15 cellular contexts compared by ENCODE assay signal in genomic region chr17:79154951-79155557, GRCh38.
DNase-seq lines count a peak whose midpoint lies in the region; FAIRE-seq and TF ChIP-seq lines count a peak whose summit lies in the region.
"Had no signal": no experiment of that assay in that cellular context is flagged by ENCODE, and none has a peak within 500 bp of the region (broad histone marks: within the 10 kb centered on the region; RNA-seq: fewer than 3 reads in every experiment).

No MANE protein-coding gene starts in this region.

- intact Hi-C loops in kidney (cut with DNase I), result no loop called here

- H3K9me2 ChIP-seq in neural cell (ENCODE audit: insufficient read depth, low read length), result no peaks in the 10 kb centered on the region

- TF ChIP-seq RAD21 in neural cell (conservative IDR thresholded peaks at IDR 0.05), result no peak

- H2AFZ ChIP-seq in neural cell (ENCODE audit: low read depth, low read length), result no peak overlapping the region

- H3K9ac ChIP-seq in neural cell (ENCODE audit: low read length) (peak overlapping the region; percentile 38), kidney (ENCODE audit: low read length in 2 of 2) (no peak overlapping the region)

- peak; percentile 22 for TF ChIP-seq CTCF in VCaP (conservative IDR thresholded peaks at IDR 0.05)
- TF ChIP-seq CTCF in neural cell (IDR thresholded peaks at IDR 0.05; ENCODE audit: poor library complexity, severe bottlenecking), result no peak
- TF ChIP-seq CTCF in kidney (IDR thresholded peaks at IDR 0.05; ENCODE audit: borderline replicate concordance, extremely low read depth, insufficient read depth), result no peak

- H3K79me2 ChIP-seq in neural cell (replicated peaks; ENCODE audit: insufficient read depth, low read length), result no peaks in the 10 kb centered on the region

- no peaks in the 10 kb centered on the region for H3F3A ChIP-seq in neural cell (ENCODE audit: insufficient read depth, low read length, poor library complexity, severe bottlenecking)

- peak overlapping the region; percentile 62 for H3K27ac ChIP-seq in VCaP
- H3K27ac ChIP-seq in neural cell (ENCODE audit: low read length), result peak overlapping the region; percentile 69
- no peak overlapping the region for H3K27ac ChIP-seq in kidney (ENCODE audit: low read depth in 2 of 2, low read length in 2 of 2)
- H3K27ac ChIP-seq: A549, RWPE1, SJSA1 had no signal

- no peaks in the 10 kb centered on the region for H4K20me1 ChIP-seq in neural cell (ENCODE audit: insufficient read depth)

- no peaks in the 10 kb centered on the region for H3K4me1 ChIP-seq in kidney (ENCODE audit: control insufficient read depth in 1 of 2, insufficient read depth in 1 of 2, low read depth in 1 of 2, low read length in 2 of 2)
- H3K4me1 ChIP-seq: HAP-1, SJSA1 had no signal

- FAIRE-seq in kidney (lab: Jason Lieb, UNC), result no peak
- FAIRE-seq: A549 had no signal

- no peak overlapping the region for H3K4me2 ChIP-seq in neural cell (ENCODE audit: low read length)
- H3K4me2 ChIP-seq: A549 had no signal

- DNase-seq in NCI-H2227 (lab: John Stamatoyannopoulos, UW; ENCODE audit: unreplicated experiment) (peak; percentile 27), NCI-H2227 treated with DMSO at 0.1 percent for 48 hours (lab: John Stamatoyannopoulos, UW) (no peak), H7 (peak; percentile 66), kidney (no peak), ecto neural progenitor cell (ENCODE audit: low spot score) (no peak)
- no peak for DNase-seq in activated CD4-positive, CD25-positive, alpha-beta regulatory T cell treated with anti-CD3 and anti-CD28 coated beads, Interleukin-2, amount 50 U/mL, for 72 hours
- DNase-seq: DMS53, NCI-H1436 treated with DMSO at 0.1 percent for 48 hours, NCI-H446 treated with DMSO at 0.1 percent for 48 hours had no signal

- H3K27me3 ChIP-seq in H7 (ENCODE audit: control insufficient read depth, insufficient read depth, low read length) (no peaks in the 10 kb centered on the region), neural cell (ENCODE audit: insufficient read depth, low read depth, low read length) (no peaks in the 10 kb centered on the region)

- H3K4me3 ChIP-seq in H7 (ENCODE audit: insufficient read depth, low read depth, low read length) (no peak overlapping the region), neural cell (ENCODE audit: low read length) (peak overlapping the region; percentile 31), kidney (ENCODE audit: low read length in 2 of 2) (no peak overlapping the region)
- H3K4me3 ChIP-seq: A549, HAP-1, SJSA1 had no signal

- H3K9me3 ChIP-seq in neural cell (ENCODE audit: low read length) (no peaks in the 10 kb centered on the region), kidney (ENCODE audit: control insufficient read depth in 1 of 2, low read length in 2 of 2) (no peaks in the 10 kb centered on the region)
- H3K9me3 ChIP-seq: A549, HAP-1, SJSA1 had no signal

- TF ChIP-seq EP300 in neural cell (conservative IDR thresholded peaks at IDR 0.05; ENCODE audit: poor library complexity, severe bottlenecking), result no peak

- H3K36me3 ChIP-seq in H7 (replicated peaks; ENCODE audit: control insufficient read depth, insufficient read depth, low read length), result no peaks in the 10 kb centered on the region
- no peaks in the 10 kb centered on the region for H3K36me3 ChIP-seq in neural cell (ENCODE audit: insufficient read depth, low read length)
- H3K36me3 ChIP-seq in kidney (ENCODE audit: control insufficient read depth in 1 of 2, insufficient read depth in 2 of 2, low read length in 2 of 2), result no peaks in the 10 kb centered on the region
- H3K36me3 ChIP-seq: HAP-1, SJSA1 had no signal

TF ChIP-seq in neural cell, 6 proteins besides CTCF, POLR2A, EP300 and RAD21:
- TF ChIP-seq POLR2AphosphoS5 (IDR thresholded peaks at IDR 0.05), result no peak

Comparison
In these comparisons a context has a peak if more than half of its experiments do, and no peak if none do; other contexts are left out.
1. DNase-seq: peak in NCI-H2227 (single experiment) and H7 (single experiment); none in NCI-H2227 treated with DMSO at 0.1 percent for 48 hours (single experiment), kidney (single experiment), activated CD4-positive, CD25-positive, alpha-beta regulatory T cell treated with anti-CD3 and anti-CD28 coated beads, Interleukin-2, amount 50 U/mL, for 72 hours (single experiment) and ecto neural progenitor cell (single experiment).
2. H3K27ac ChIP-seq: peak in VCaP (single experiment) and neural cell (single experiment); none in kidney (0 of 2).